Comparison of ENCODE assay signal across 14 cellular contexts in the genomic region with DNA sequence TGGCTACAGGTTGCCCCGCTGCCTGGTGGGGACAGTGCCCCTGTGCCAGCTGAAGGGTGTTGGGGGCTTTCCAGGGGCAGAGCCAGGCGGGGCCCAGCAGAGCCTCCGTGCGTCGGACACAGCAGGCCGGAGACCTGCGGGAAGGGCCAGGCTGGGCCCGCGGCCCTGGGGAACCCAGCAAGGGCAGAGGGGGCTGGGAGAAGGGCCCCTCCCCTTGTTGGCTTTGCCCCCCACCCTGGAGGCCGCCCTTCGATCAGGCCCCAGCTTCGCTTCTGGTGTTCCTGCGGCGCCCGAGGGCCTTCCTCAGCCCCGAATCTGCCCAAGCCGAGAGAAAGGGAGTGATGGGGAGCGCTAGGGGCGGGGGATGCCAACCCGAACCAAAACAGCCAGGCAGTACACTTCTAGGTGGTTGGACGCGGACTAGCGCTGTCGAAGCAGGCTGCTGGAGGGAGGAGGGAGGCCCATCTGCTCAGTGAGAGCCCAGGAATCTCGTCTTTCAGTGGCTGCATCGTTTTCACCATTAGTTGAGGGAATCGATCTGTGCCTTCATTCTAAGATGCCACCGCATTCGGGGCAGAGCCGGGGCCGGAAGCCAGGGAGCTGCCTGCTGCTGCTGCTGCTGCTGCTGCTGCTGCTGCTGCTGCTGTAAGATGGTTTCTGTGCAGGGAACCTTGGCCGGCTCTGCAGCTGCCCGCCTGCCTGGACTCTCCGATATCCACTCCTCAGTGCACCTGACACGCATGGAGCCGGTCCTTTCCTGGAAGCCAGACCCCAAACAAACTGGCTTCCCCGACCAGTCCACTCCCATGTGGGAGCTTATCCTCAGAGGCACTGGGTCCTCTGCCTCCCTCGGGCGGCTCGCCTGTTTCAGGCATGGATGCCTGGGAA. TPM values are rescaled to one million over a fixed set of nuclear protein-coding genes. Genes with fewer than 3 reads are reported as not detected.
A peak's percentile ranks its signal among the peaks of the same experiment; 100 is the strongest.
DNase-seq lines count a peak whose midpoint lies in the region; ATAC-seq and TF ChIP-seq lines count a peak whose summit lies in the region.
"Had no signal": no experiment of that assay in that cellular context is flagged by ENCODE, and none has a peak within 500 bp of the region (broad histone marks: within the 10 kb centered on the region; RNA-seq: fewer than 3 reads in every experiment).

No MANE protein-coding gene starts in this region.

- no TSS peak for BruUV-seq in Panc1 (replicated peaks; lab: Mats Ljungman, UMichigan)

- H3K27me3 ChIP-seq in Panc1 (ENCODE audit: control insufficient read depth, insufficient read depth, low read length), result no peaks in the 10 kb centered on the region; the same call in 1 of the 2 replicates

- no peaks in the 10 kb centered on the region for H3K4me1 ChIP-seq in Panc1 (ENCODE audit: control insufficient read depth, insufficient read depth, low read length)

- CTCF ChIA-PET in Panc1 (lab: Charles Lee), result interaction anchor here (0.6 kb wide), 1 partner anchor 14 kb away, joined by 3 read pairs; no protein-coding TSS in a partner anchor

- H3K9me3 ChIP-seq in Panc1 (ENCODE audit: control insufficient read depth, insufficient read depth, low read depth, low read length), result no peaks in the 10 kb centered on the region
- H3K9me3 ChIP-seq in iPS-18c (ENCODE audit: control insufficient read depth, insufficient read depth, low read length), result no peaks in the 10 kb centered on the region

- DNase-seq in Ammon's horn (ENCODE audit: low spot score), result peak; percentile 40
- DNase-seq in Daoy (ENCODE audit: low read depth), result peak; percentile 32
- no peak for DNase-seq in Panc1 (ENCODE audit: low read depth, low spot score)
- DNase-seq in GM03348 (ENCODE audit: low spot score), result no peak
- DNase-seq: GOT3, mesenchymal stem cell, PC-9, T1000 had no signal

- ATAC-seq in Panc1 (peak; percentile 44; the same call in 1 of the 2 replicates), HG02642 (IDR thresholded peaks at IDR 0.05; ENCODE audit: poor library complexity, unreplicated experiment) (no peak), GM19395 (IDR thresholded peaks at IDR 0.05; ENCODE audit: unreplicated experiment) (no peak), HG03039 (IDR thresholded peaks at IDR 0.05; ENCODE audit: unreplicated experiment) (no peak)
- ATAC-seq: gastroesophageal sphincter had no signal

- POLR2A ChIA-PET in Panc1 (lab: Charles Lee), result no interaction called here

- intact Hi-C loops in Panc1 (cut with micrococcal nuclease; ENCODE audit: unreplicated experiment), result no loop called here

- no peak overlapping the region for H3K27ac ChIP-seq in Panc1 (ENCODE audit: low read length)
- H3K27ac ChIP-seq: gastroesophageal sphincter, PC-9 had no signal

- H3K36me3 ChIP-seq in Panc1 (ENCODE audit: control insufficient read depth, insufficient read depth, low read length), result no peaks in the 10 kb centered on the region
- H3K36me3 ChIP-seq: gastroesophageal sphincter had no signal

- no peak for TF ChIP-seq CTCF in Panc1 (IDR thresholded peaks at IDR 0.05)

- H3K4me3 ChIP-seq in Panc1 (ENCODE audit: low read depth in 2 of 2, low read length in 2 of 2) (no peak overlapping the region), iPS-18c (ENCODE audit: insufficient read depth, low read depth, low read length) (peak overlapping the region; percentile 87)
- H3K4me3 ChIP-seq: PC-9 had no signal

- in situ Hi-C loops in Panc1 (cut with HindIII; ENCODE audit: low pct_unique_long_range_greater_than_20kb, low sequenced_read_pairs), result no loop called here

RNA-seq across cellular contexts. Expression of gene JPH3, which starts 1.6 kb away (rescaled TPM):
- 6.2 and 7.4 TPM in 2 replicates for total RNA-seq in Daoy (2014; rRNA removed; shearing (Covaris generic))
- 1.2 TPM for total RNA-seq in Panc1 (2021; ENCODE audit: unreplicated experiment)
- polyA plus RNA-seq in Panc1 (2012; ENCODE audit: insufficient read length), result 4.8 TPM
- total RNA-seq: MCF 10A, PC-9 had no signal

Comparison
In these comparisons a context has a peak if more than half of its experiments do, and no peak if none do; other contexts are left out.
1. DNase-seq: peak in Ammon's horn (single experiment) and Daoy (single experiment); none in Panc1 (single experiment) and GM03348 (single experiment).